19 cellular contexts compared by ENCODE assay signal in genomic region chr13:80048030-80048429, GRCh38.
DNase-seq lines count a peak whose midpoint lies in the region; ATAC-seq and TF ChIP-seq lines count a peak whose summit lies in the region.
"Had no signal": no experiment of that assay in that cellular context is flagged by ENCODE, and none has a peak within 500 bp of the region (broad histone marks: within the 10 kb centered on the region; RNA-seq: fewer than 3 reads in every experiment).

No MANE protein-coding gene starts in this region.

- H3K4me1 Mint-ChIP-seq in stimulated activated memory B cell treated with anti-CD40 and anti-IgM and Interleukin-4, amounts not matched to agents 10 μg/mL and 1 μg/mL and 100 μg/mL, for 72 hours = peaks cover 23% of the 10 kb centered on the region

- H3K36me3 Mint-ChIP-seq in stimulated activated memory B cell treated with anti-CD40 and anti-IgM and Interleukin-4, amounts not matched to agents 10 μg/mL and 1 μg/mL and 100 μg/mL, for 72 hours = no peaks in the 10 kb centered on the region
- H3K36me3 Mint-ChIP-seq: activated naive CD8-positive, alpha-beta T cell; brain; mesothelial cell of epicardium had no signal

- H3K27me3 Mint-ChIP-seq in stimulated activated memory B cell treated with anti-CD40 and anti-IgM and Interleukin-4, amounts not matched to agents 10 μg/mL and 1 μg/mL and 100 μg/mL, for 72 hours = no peaks in the 10 kb centered on the region
- H3K27me3 Mint-ChIP-seq: activated naive CD8-positive, alpha-beta T cell; brain had no signal

- H3K27ac Mint-ChIP-seq in stimulated activated memory B cell treated with anti-CD40 and anti-IgM and Interleukin-4, amounts not matched to agents 10 μg/mL and 1 μg/mL and 100 μg/mL, for 72 hours = peak overlapping the region; percentile 9
- H3K27ac Mint-ChIP-seq: activated naive CD8-positive, alpha-beta T cell; mesothelial cell of epicardium had no signal

- H3K9me3 Mint-ChIP-seq in stimulated activated memory B cell treated with anti-CD40 and anti-IgM and Interleukin-4, amounts not matched to agents 10 μg/mL and 1 μg/mL and 100 μg/mL, for 72 hours = peaks cover 6% of the 10 kb centered on the region
- H3K9me3 Mint-ChIP-seq: nephron progenitor cell; stimulated activated naive CD8-positive, alpha-beta T cell treated with anti-CD3 and anti-CD28 coated beads, Interleukin-15, Interleukin-2, amounts not matched to agents 100 ng/mL and 50 ng/mL, for 24 hours had no signal

- no peaks in the 10 kb centered on the region for H3K36me3 ChIP-seq in cardiac muscle cell
- H3K36me3 ChIP-seq in left lung = no peaks in the 10 kb centered on the region
- H3K36me3 ChIP-seq in WERI-Rb-1 = no peaks in the 10 kb centered on the region
- H3K36me3 ChIP-seq: heart left ventricle, prostate gland, spleen, transverse colon had no signal

- DNase-seq in cardiac muscle cell (ENCODE audit: low read depth in 1 of 2, low spot score in 1 of 2) = no peak
- DNase-seq in Right ventricle myocardium superior = no peak
- no peak for DNase-seq in left lung
- DNase-seq in coronary artery (ENCODE audit: low spot score) = no peak
- DNase-seq in WERI-Rb-1 = no peak
- DNase-seq in posterior vena cava (ENCODE audit: low spot score) = no peak
- DNase-seq: 8988T, NCI-H1930 had no signal

- TF ChIP-seq CTCF in cardiac muscle cell (IDR thresholded peaks at IDR 0.05; ENCODE audit: low read depth, low read length) (no peak), left lung (IDR thresholded peaks at IDR 0.05) (no peak), coronary artery (IDR thresholded peaks at IDR 0.05) (no peak), WERI-Rb-1 (IDR thresholded peaks at IDR 0.05; ENCODE audit: low read depth, low read length) (no peak)

- H3K9me3 ChIP-seq in cardiac muscle cell (ENCODE audit: low read depth) = no peaks in the 10 kb centered on the region
- H3K9me3 ChIP-seq in left lung = no peaks in the 10 kb centered on the region
- no peaks in the 10 kb centered on the region for H3K9me3 ChIP-seq in WERI-Rb-1 (ENCODE audit: severe bottlenecking)
- H3K9me3 ChIP-seq: heart left ventricle, prostate gland, spleen, transverse colon had no signal

- H3K4me3 Mint-ChIP-seq in stimulated activated memory B cell treated with anti-CD40 and anti-IgM and Interleukin-4, amounts not matched to agents 10 μg/mL and 1 μg/mL and 100 μg/mL, for 72 hours = no peak overlapping the region
- H3K4me3 Mint-ChIP-seq: activated naive CD8-positive, alpha-beta T cell; mesothelial cell of epicardium; stimulated activated naive CD8-positive, alpha-beta T cell treated with anti-CD3 and anti-CD28 coated beads, Interleukin-15, Interleukin-2, amounts not matched to agents 100 ng/mL and 50 ng/mL, for 24 hours had no signal

- H3K4me1 ChIP-seq in cardiac muscle cell (ENCODE audit: low read depth) = peaks cover 24% of the 10 kb centered on the region
- peaks cover 5 to 31% of the 10 kb centered on the region in 2 donors for H3K4me1 ChIP-seq in left lung
- H3K4me1 ChIP-seq: prostate gland had no signal

- no peak for ATAC-seq in Right ventricle myocardium superior (ENCODE audit: poor library complexity)
- peak; percentile 9; the same call in 2 of the 3 replicates for ATAC-seq in SK-N-SH treated with all-trans-retinoic acid at 6 μM for 48 hours
- peak; percentile 61 for ATAC-seq in left lung
- no peak for ATAC-seq in stimulated activated memory B cell treated with anti-CD40 and anti-IgM and Interleukin-4, amounts not matched to agents 10 μg/mL and 1 μg/mL and 100 μg/mL, for 72 hours

- no peaks in the 10 kb centered on the region for H3K27me3 ChIP-seq in cardiac muscle cell
- H3K27me3 ChIP-seq in left lung = no peaks in the 10 kb centered on the region
- no peaks in the 10 kb centered on the region for H3K27me3 ChIP-seq in WERI-Rb-1 (ENCODE audit: insufficient read depth, low read depth, severe bottlenecking)
- H3K27me3 ChIP-seq: heart left ventricle, spleen, transverse colon had no signal

- no peak overlapping the region for H3K4me3 ChIP-seq in cardiac muscle cell
- no peak overlapping the region for H3K4me3 ChIP-seq in left lung
- H3K4me3 ChIP-seq in coronary artery = no peak overlapping the region
- H3K4me3 ChIP-seq in WERI-Rb-1 (ENCODE audit: low read depth, low read length) = no peak overlapping the region
- H3K4me3 ChIP-seq: heart left ventricle, prostate gland, spleen, transverse colon had no signal

- intact Hi-C loops in Right ventricle myocardium superior (cut with DNase I) = loop anchor here (10.0 kb wide), 1 partner anchor 287 kb away; no protein-coding TSS in a partner anchor
- intact Hi-C loops in left lung (cut with DNase I) = no loop called here
- intact Hi-C loops in posterior vena cava (cut with DNase I) = loop anchor here in 1 of 2 donors (10.0 kb wide), 1 partner anchor 287 kb away; no protein-coding TSS in a partner anchor

- peak overlapping the region; percentile 33 for H3K27ac ChIP-seq in cardiac muscle cell
- H3K27ac ChIP-seq in left lung = no peak overlapping the region
- H3K27ac ChIP-seq in coronary artery = peak overlapping the region in 1 of 2 donors; percentile 32
- no peak overlapping the region for H3K27ac ChIP-seq in WERI-Rb-1
- H3K27ac ChIP-seq: prostate gland, transverse colon had no signal

TF ChIP-seq in SK-N-SH treated with all-trans-retinoic acid at 6 μM for 48 hours, 23 proteins besides CTCF, POLR2A, EP300 and RAD21 (continues in another document):
- TF ChIP-seq POU6F1 (CRISPR knock-in tag; IDR thresholded peaks at IDR 0.05; ENCODE audit: borderline replicate concordance, low read depth) = no peak
- no peak for TF ChIP-seq ZNF70 (CRISPR knock-in tag; IDR thresholded peaks at IDR 0.05)
- no peak for TF ChIP-seq GLIS3 (CRISPR knock-in tag; IDR thresholded peaks at IDR 0.05)
- no peak for TF ChIP-seq CSRNP3 (CRISPR knock-in tag; IDR thresholded peaks at IDR 0.05)
- TF ChIP-seq PPARA (CRISPR knock-in tag; IDR thresholded peaks at IDR 0.05; ENCODE audit: borderline replicate concordance) = no peak
- no peak for TF ChIP-seq ZFP3 (CRISPR knock-in tag; IDR thresholded peaks at IDR 0.05)
- no peak for TF ChIP-seq SNAI2 (CRISPR knock-in tag; IDR thresholded peaks at IDR 0.05)
- TF ChIP-seq CSDC2 (CRISPR knock-in tag; IDR thresholded peaks at IDR 0.05) = no peak
- TF ChIP-seq TOX (CRISPR knock-in tag; IDR thresholded peaks at IDR 0.05; ENCODE audit: borderline replicate concordance) = no peak
- no peak for TF ChIP-seq TSHZ2 (CRISPR knock-in tag; IDR thresholded peaks at IDR 0.05)
- TF ChIP-seq ESRRG (CRISPR knock-in tag; IDR thresholded peaks at IDR 0.05) = no peak
- TF ChIP-seq RARB (CRISPR knock-in tag; IDR thresholded peaks at IDR 0.05) = no peak

Comparison
In these comparisons a context has a peak if more than half of its experiments do, and no peak if none do; other contexts are left out.
1. ATAC-seq: peak in SK-N-SH treated with all-trans-retinoic acid at 6 μM for 48 hours (single experiment) and left lung (single experiment); none in Right ventricle myocardium superior (single experiment) and stimulated activated memory B cell treated with anti-CD40 and anti-IgM and Interleukin-4, amounts not matched to agents 10 μg/mL and 1 μg/mL and 100 μg/mL, for 72 hours (single experiment).